ENCODE assay signal across 8 cellular contexts in genomic region chr3:172201136-172201989, GRCh38.
DNase-seq lines count a peak whose midpoint lies in the region; ATAC-seq and TF ChIP-seq lines count a peak whose summit lies in the region.

No MANE protein-coding gene starts in this region.

- no peak overlapping the region for H3K4me3 ChIP-seq in stomach

- no peak for TF ChIP-seq POLR2A in stomach (IDR thresholded peaks at IDR 0.05)

- TF ChIP-seq EP300 in stomach (IDR thresholded peaks at IDR 0.05) = no peak

- intact Hi-C loops in stomach (cut with DNase I; ENCODE audit: low total_unique reads) = no loop called here

- H3K9me3 ChIP-seq in stomach = no peaks in the 10 kb centered on the region

- H3K27me3 ChIP-seq in stomach = no peaks in the 10 kb centered on the region

- WGBS in stomach, 5 donors = 33 to 50% (median 38%) methylated on average over 12 of the region's 12 CpGs

- peak overlapping the region; percentile 89 for H3K27ac ChIP-seq in VCaP
- H3K27ac ChIP-seq in stomach = peak overlapping the region; percentile 71 to 80 (median 79)

- no peak for ATAC-seq in GM21526 (IDR thresholded peaks at IDR 0.05; ENCODE audit: low FRiP score, unreplicated experiment)
- no peak for ATAC-seq in stimulated activated naive CD8-positive, alpha-beta T cell treated with anti-CD3 and anti-CD28 coated beads, Interleukin-15, Interleukin-2, amounts not matched to agents 100 U/mL and 50 U/mL, for 24 hours
- ATAC-seq in GM21529 (IDR thresholded peaks at IDR 0.05; ENCODE audit: unreplicated experiment) = no peak

- no peak for TF ChIP-seq CTCF in VCaP (conservative IDR thresholded peaks at IDR 0.05)
- TF ChIP-seq CTCF in stomach (IDR thresholded peaks at IDR 0.05) = no peak

- H3K36me3 ChIP-seq in stomach = no peaks in the 10 kb centered on the region

- peak; percentile 42 for DNase-seq in HT1080 (ENCODE audit: low read depth)
- peak; percentile 68 for DNase-seq in hepatic stellate cell (ENCODE audit: low spot score)
- DNase-seq in stomach = peak; percentile 73
- DNase-seq in stimulated activated naive CD4-positive, alpha-beta T cell treated with Interleukin-2 at 50 U/mL for 16 hours (lab: John Stamatoyannopoulos, UW) = no peak
- DNase-seq in stimulated activated naive CD8-positive, alpha-beta T cell treated with anti-CD3 and anti-CD28 coated beads, Interleukin-15, Interleukin-2, amounts not matched to agents 100 U/mL and 50 U/mL, for 24 hours = no peak

- peaks cover 35 to 61% (median 46%) of the 10 kb centered on the region in 4 donors for H3K4me1 ChIP-seq in stomach

Comparison
In these comparisons a context has a peak if more than half of its experiments do, and no peak if none do; other contexts are left out.
1. DNase-seq: peak in HT1080 (single experiment), hepatic stellate cell (single experiment) and stomach (single experiment); none in stimulated activated naive CD4-positive, alpha-beta T cell treated with Interleukin-2 at 50 U/mL for 16 hours (single experiment) and stimulated activated naive CD8-positive, alpha-beta T cell treated with anti-CD3 and anti-CD28 coated beads, Interleukin-15, Interleukin-2, amounts not matched to agents 100 U/mL and 50 U/mL, for 24 hours (single experiment).